ENCODE assay signal across 20 cellular contexts in genomic region chr17:6797718-6798351, GRCh38. TPM values are rescaled to one million over a fixed set of nuclear protein-coding genes. Genes with fewer than 3 reads are reported as not detected.
DNase-seq lines count a peak whose midpoint lies in the region; ATAC-seq, FAIRE-seq and TF ChIP-seq lines count a peak whose summit lies in the region.
"Had no signal": no experiment of that assay in that cellular context is flagged by ENCODE, and none has a peak within 500 bp of the region (broad histone marks: within the 10 kb centered on the region; RNA-seq: fewer than 3 reads in every experiment).

No MANE protein-coding gene starts in this region.

- CTCF ChIA-PET in A549 (lab: Yijun Ruan, JAX) = interaction anchor here (1.2 to 2.6 kb wide), 6 partner anchors 11 to 207 kb away, joined by 5 to 7 read pairs (median 6); no protein-coding TSS in a partner anchor

- H3K27me3 ChIP-seq in foreskin keratinocyte = no peaks in the 10 kb centered on the region

- FAIRE-seq in A549 (lab: Jason Lieb, UNC) = peak; percentile 18
- FAIRE-seq: H54 had no signal

- H3K4me1 ChIP-seq in A549 = no peaks in the 10 kb centered on the region
- H3K4me1 ChIP-seq in foreskin keratinocyte = peaks cover 20% of the 10 kb centered on the region
- H3K4me1 ChIP-seq: SJCRH30 had no signal

- no peak for TF ChIP-seq POLR2A in A549 (IDR thresholded peaks at IDR 0.05; ENCODE audit: low read length)

- no peak for TF ChIP-seq EP300 in A549 (IDR thresholded peaks at IDR 0.05)

- TF ChIP-seq CTCF in A549 (IDR thresholded peaks at IDR 0.05) (no peak), LNCaP clone FGC (IDR thresholded peaks at IDR 0.05; ENCODE audit: control insufficient read depth, extremely low read depth, insufficient read depth) (no peak), epithelial cell of esophagus (IDR thresholded peaks at IDR 0.05; ENCODE audit: insufficient read depth, low read depth, low read length, missing control alignments) (no peak), foreskin keratinocyte (conservative IDR thresholded peaks at IDR 0.05) (no peak)

- ATAC-seq in A549 (peak; percentile 19 to 20; a peak in 1 of 6 replicates), foreskin keratinocyte (no peak), GM19452 (IDR thresholded peaks at IDR 0.05; ENCODE audit: unreplicated experiment) (no peak), HG02852 (IDR thresholded peaks at IDR 0.05; ENCODE audit: unreplicated experiment) (no peak)

- H3K4me3 ChIP-seq in A549 (no peak overlapping the region), LNCaP clone FGC (ENCODE audit: low read depth, low read length) (no peak overlapping the region), epithelial cell of esophagus (ENCODE audit: low read length) (no peak overlapping the region)
- H3K4me3 ChIP-seq: SJCRH30 had no signal

- POLR2A ChIA-PET in A549 (lab: Yijun Ruan, JAX) = no interaction called here

- H3K9me3 ChIP-seq in A549 = no peaks in the 10 kb centered on the region
- H3K9me3 ChIP-seq: SJCRH30 had no signal

- TF ChIP-seq RAD21 in A549 (conservative IDR thresholded peaks at IDR 0.05 in 1 of 2, IDR thresholded peaks at IDR 0.05 in 1 of 2) = no peak

- H3K27ac ChIP-seq in A549 (no peak overlapping the region), foreskin keratinocyte (peak overlapping the region; percentile 44)
- H3K27ac ChIP-seq: SJCRH30 had no signal

- WGBS in A549 (ENCODE audit: missing lambda C conversion rate) = 37% methylated on average over 8 of the region's 8 CpGs

- H3K4me2 ChIP-seq in A549 = no peak overlapping the region

- DNase-seq in A549 (ENCODE audit: low read depth in 1 of 2, low spot score in 1 of 2) = no peak
- peak; percentile 14 for DNase-seq in LNCaP clone FGC (ENCODE audit: low read depth)
- DNase-seq in epithelial cell of esophagus (ENCODE audit: low read depth) = peak; percentile 77
- DNase-seq in foreskin keratinocyte = no peak
- DNase-seq in NCI-H1092 treated with DMSO at 0.1 percent for 48 hours (lab: John Stamatoyannopoulos, UW) = no peak
- DNase-seq in NK-92 treated with Interleukin-12 subunit alpha and Interleukin-12 subunit beta, amount 100 ng/mL, for 24 hours (lab: John Stamatoyannopoulos, UW) = no peak
- DNase-seq: COR-L47, MM.1S, NCI-H1105, NCI-H1694, NCI-H2107, NCI-H2227 treated with DMSO at 0.1 percent for 48 hours, NCI-H524 treated with DMSO at 0.1 percent for 48 hours, RPMI8226, SJCRH30 had no signal

TF ChIP-seq in A549, 52 proteins besides CTCF, POLR2A, EP300 and RAD21:
- no peak for TF ChIP-seq CBX8 (IDR thresholded peaks at IDR 0.05)
- no peak for TF ChIP-seq ZNF302 (CRISPR knock-in tag; IDR thresholded peaks at IDR 0.05)
- TF ChIP-seq PHF8 (IDR thresholded peaks at IDR 0.05; ENCODE audit: borderline replicate concordance, low read depth) = no peak
- no peak for TF ChIP-seq MAX (IDR thresholded peaks at IDR 0.05)
- no peak for TF ChIP-seq CBX2 (IDR thresholded peaks at IDR 0.05; ENCODE audit: borderline replicate concordance, low read depth)
- no peak for TF ChIP-seq HES2 (IDR thresholded peaks at IDR 0.05)
- no peak for TF ChIP-seq MYC (IDR thresholded peaks at IDR 0.05; ENCODE audit: borderline replicate concordance, low read length)
- TF ChIP-seq KDM5A (IDR thresholded peaks at IDR 0.05) = no peak
- no peak for TF ChIP-seq MAFK (IDR thresholded peaks at IDR 0.05; ENCODE audit: partially characterized antibody)
- no peak for TF ChIP-seq GATA3 (IDR thresholded peaks at IDR 0.05; ENCODE audit: borderline replicate concordance)
- no peak for TF ChIP-seq SMC3 (IDR thresholded peaks at IDR 0.05)
- TF ChIP-seq, protein P1, sequence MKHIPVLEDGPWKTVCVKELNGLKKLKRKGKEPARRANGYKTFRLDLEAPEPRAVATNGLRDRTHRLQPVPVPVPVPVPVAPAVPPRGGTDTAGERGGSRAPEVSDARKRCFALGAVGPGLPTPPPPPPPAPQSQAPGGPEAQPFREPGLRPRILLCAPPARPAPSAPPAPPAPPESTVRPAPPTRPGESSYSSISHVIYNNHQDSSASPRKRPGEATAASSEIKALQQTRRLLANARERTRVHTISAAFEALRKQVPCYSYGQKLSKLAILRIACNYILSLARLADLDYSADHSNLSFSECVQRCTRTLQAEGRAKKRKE (CRISPR knock-in tag; IDR thresholded peaks at IDR 0.05; ENCODE audit: low read depth) = no peak

RNA-seq across cellular contexts. Expression of gene FBXO39, which starts 21.8 kb away (rescaled TPM):
- polyA plus RNA-seq in A549 (2011; rRNA removed) (not detected in 2 replicates), A549 (2017; fragmentation: RNase III; extraction: RNeasy Plus Mini Kit Qiagen cat#74134 plus additional on column Dnase treatment) (not detected in 3 replicates), foreskin keratinocyte (0.23 and 0.25 TPM in 2 replicates)
- not detected in 2 replicates for polyA plus RNA-seq in A549 (2012; cell fraction: cytosol; rRNA removed)
- polyA plus RNA-seq in A549 (2012; cell fraction: nucleus; rRNA removed) = not detected in 2 replicates
- not detected in 2 replicates for polyA minus RNA-seq in A549 (2011; rRNA and poly(A)+ RNA removed)
- 0.25 and 0.92 TPM in 2 replicates for total RNA-seq in foreskin keratinocyte
- total RNA-seq: A172, OCI-LY7, SJCRH30 had no signal

RNA-seq across cellular contexts. Expression of gene TEKT1, which starts 33.7 kb away (rescaled TPM):
- not detected in 2 replicates for polyA plus RNA-seq in A549 (2011; rRNA removed)
- polyA plus RNA-seq in A549 (2012; cell fraction: cytosol; rRNA removed) = not detected in 2 replicates
- not detected in 2 replicates for polyA plus RNA-seq in A549 (2012; cell fraction: nucleus; rRNA removed)
- not detected in 3 replicates for polyA plus RNA-seq in A549 (2017; fragmentation: RNase III; extraction: RNeasy Plus Mini Kit Qiagen cat#74134 plus additional on column Dnase treatment)
- not detected in 2 replicates for polyA minus RNA-seq in A549 (2011; rRNA and poly(A)+ RNA removed)
- total RNA-seq in foreskin keratinocyte = not detected in 2 replicates
- not detected in 2 replicates for polyA plus RNA-seq in foreskin keratinocyte
- total RNA-seq: A172, OCI-LY7, SJCRH30 had no signal

RNA-seq across cellular contexts. Expression of gene XAF1, which starts 42.0 kb away (rescaled TPM):
- polyA plus RNA-seq in A549 (2011; rRNA removed) (not detected in 2 replicates), A549 (2017; fragmentation: RNase III; extraction: RNeasy Plus Mini Kit Qiagen cat#74134 plus additional on column Dnase treatment) (not detected in 3 replicates), foreskin keratinocyte (8.3 and 12.2 TPM in 2 replicates)
- not detected in 2 replicates for polyA plus RNA-seq in A549 (2012; cell fraction: cytosol; rRNA removed)
- not detected in 2 replicates for polyA plus RNA-seq in A549 (2012; cell fraction: nucleus; rRNA removed)
- polyA minus RNA-seq in A549 (2011; rRNA and poly(A)+ RNA removed) = not detected in 2 replicates
- 27.4 and 47.3 TPM in 2 replicates for total RNA-seq in foreskin keratinocyte
- total RNA-seq: A172 had no signal

Comparison
In these comparisons a context has a peak if more than half of its experiments do, and no peak if none do; other contexts are left out.
1. ATAC-seq: peak in A549 (2 of 2); none in foreskin keratinocyte (single experiment), GM19452 (single experiment) and HG02852 (single experiment).
2. DNase-seq: peak in LNCaP clone FGC (single experiment) and epithelial cell of esophagus (single experiment); none in A549 (0 of 2), foreskin keratinocyte (0 of 2), NCI-H1092 treated with DMSO at 0.1 percent for 48 hours (single experiment) and NK-92 treated with Interleukin-12 subunit alpha and Interleukin-12 subunit beta, amount 100 ng/mL, for 24 hours (single experiment).